3 cellular contexts compared by ENCODE assay signal in genomic region chr10:28686835-28687682, GRCh38.
TF ChIP-seq lines count a peak whose summit lies in the region.

No MANE protein-coding gene starts in this region.

TF ChIP-seq in SK-N-SH treated with all-trans-retinoic acid at 6 μM for 48 hours, 23 proteins besides CTCF, POLR2A, EP300 and RAD21:
- TF ChIP-seq ZC3H10 (CRISPR knock-in tag; IDR thresholded peaks at IDR 0.05) (no peak), POU6F1 (CRISPR knock-in tag; IDR thresholded peaks at IDR 0.05; ENCODE audit: borderline replicate concordance, low read depth) (no peak), ISL1 (CRISPR knock-in tag; IDR thresholded peaks at IDR 0.05) (peak; percentile 15; the same call in 1 of the 2 replicates)

TF ChIP-seq in SK-N-SH, 30 proteins besides CTCF, POLR2A, EP300 and RAD21:
- TF ChIP-seq CHD2 (IDR thresholded peaks at IDR 0.05; ENCODE audit: low read length, partially characterized antibody) (no peak), GABPA (IDR thresholded peaks at IDR 0.05; ENCODE audit: low read depth) (no peak), REST (IDR thresholded peaks at IDR 0.05; ENCODE audit: low read depth, low read length) (no peak), SIN3A (IDR thresholded peaks at IDR 0.05; ENCODE audit: borderline replicate concordance, low read depth, low read length) (no peak), ZBTB33 (IDR thresholded peaks at IDR 0.05; ENCODE audit: borderline replicate concordance, low read depth) (no peak), MEF2A (IDR thresholded peaks at IDR 0.05; ENCODE audit: borderline replicate concordance, low read depth) (no peak), NRF1 (IDR thresholded peaks at IDR 0.05; ENCODE audit: low read depth, low read length) (no peak), TCF12 (IDR thresholded peaks at IDR 0.05) (no peak), USF2 (IDR thresholded peaks at IDR 0.05; ENCODE audit: borderline replicate concordance, low read depth, low read length) (no peak), MXI1 (IDR thresholded peaks at IDR 0.05; ENCODE audit: low read depth, low read length) (no peak), RXRA (IDR thresholded peaks at IDR 0.05; ENCODE audit: borderline replicate concordance, low read depth) (no peak), NFIC (IDR thresholded peaks at IDR 0.05; ENCODE audit: borderline replicate concordance) (no peak), IRF3 (IDR thresholded peaks at IDR 0.05; ENCODE audit: low read depth, low read length) (no peak)

TF ChIP-seq in H1, 55 proteins besides CTCF, POLR2A, EP300 and RAD21:
- no peak for TF ChIP-seq POU5F1 (IDR thresholded peaks at IDR 0.05; ENCODE audit: low read depth, low read length)
- TF ChIP-seq BACH1 (IDR thresholded peaks at IDR 0.05; ENCODE audit: low read length): no peak
- no peak for TF ChIP-seq USF2 (IDR thresholded peaks at IDR 0.05; ENCODE audit: low read length)
